Comparison of ENCODE assay signal across 8 cellular contexts in the genomic region with DNA sequence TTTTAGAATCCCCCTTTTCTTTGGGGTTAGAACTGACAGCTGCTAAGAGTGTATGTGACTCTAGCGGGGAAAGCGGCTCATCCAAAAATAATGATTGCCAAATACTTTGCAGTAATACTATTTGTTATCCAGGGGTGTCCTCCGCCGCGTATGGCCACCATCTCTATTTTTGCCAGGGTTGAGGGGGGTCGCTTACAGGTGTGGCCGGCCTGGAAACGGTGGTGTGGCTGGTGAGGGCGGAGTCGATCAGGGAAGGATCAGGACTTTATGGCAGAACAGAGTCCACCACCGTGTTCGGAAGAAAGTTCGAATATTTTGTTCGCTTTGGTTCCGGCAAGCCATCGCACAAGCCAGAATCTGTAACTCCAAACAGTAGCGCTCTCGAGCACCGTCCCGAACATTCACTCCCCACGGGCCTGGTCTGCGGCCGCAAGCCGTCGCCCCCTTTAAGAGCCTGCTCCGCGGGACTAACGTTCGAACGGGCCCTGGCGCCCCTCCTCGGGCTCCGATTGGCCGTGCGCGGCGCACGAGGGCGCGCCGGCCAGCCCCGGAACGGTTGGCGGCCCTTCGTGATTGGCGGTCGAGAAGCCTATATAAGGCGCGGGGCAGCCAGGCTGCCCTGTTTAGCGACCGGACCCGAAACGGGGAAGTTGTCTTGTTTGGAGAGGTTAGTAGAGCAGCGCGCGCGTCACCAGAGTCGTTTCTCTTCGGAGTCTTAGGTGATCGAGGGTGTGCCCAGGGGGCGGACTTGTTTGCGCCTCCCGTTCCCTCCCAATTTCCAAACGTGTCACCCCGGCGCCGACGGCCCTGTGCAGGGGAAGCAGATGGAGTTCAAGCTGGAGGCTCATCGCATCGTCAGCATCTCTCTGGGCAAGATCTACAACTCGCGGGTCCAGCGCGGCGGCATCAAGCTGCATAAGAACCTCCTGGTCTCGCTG. TPM values are rescaled to one million over a fixed set of nuclear protein-coding genes. Genes with fewer than 3 reads are reported as not detected.
A peak's percentile ranks its signal among the peaks of the same experiment; 100 is the strongest.
DNase-seq lines count a peak whose midpoint lies in the region; ATAC-seq and TF ChIP-seq lines count a peak whose summit lies in the region.

A gene (plus strand): TSS at position 622 of the 938 bp plus-strand sequence. CDS start 203 bp downstream, at position 825.

- peak in 3 of 11 experiments; percentile 9 to 27 (median 10) for TF ChIP-seq CTCF in spleen (IDR thresholded peaks at IDR 0.05 in 8 of 11, conservative IDR thresholded peaks at IDR 0.05 in 3 of 11)

- H3K27me3 ChIP-seq in spleen (replicated peaks in 1 of 7): no peaks in the 10 kb centered on the region

- H3K27ac ChIP-seq in caudate nucleus (ENCODE audit: low read depth, low read length) (peak within 1 kb of the TSS; percentile 79), spleen (peak within 1 kb of the TSS; percentile 90 to 95 (median 94))

- peaks cover 36 to 63% (median 56%) of the 10 kb centered on the region in 6 donors for H3K4me1 ChIP-seq in spleen

- H3K9me3 Mint-ChIP-seq in immature natural killer cell: no peaks in the 10 kb centered on the region

- ATAC-seq in GM19043 (IDR thresholded peaks at IDR 0.05; ENCODE audit: low read depth, unreplicated experiment): peak; percentile 65
- peak; percentile 79 for ATAC-seq in HG03354 (IDR thresholded peaks at IDR 0.05; ENCODE audit: poor library complexity, severe bottlenecking, unreplicated experiment)

- peaks cover 0 to 18% (median 0%) of the 10 kb centered on the region in 6 donors for H3K36me3 ChIP-seq in spleen

- intact Hi-C loops in spleen (cut with DNase I; ENCODE audit: low total_unique reads): no loop called here

- H3K27ac Mint-ChIP-seq in immature natural killer cell: peak within 1 kb of the TSS; percentile 98 to 100 (median 99)

- no peaks in the 10 kb centered on the region for H3K9me3 ChIP-seq in spleen

- peak; percentile 98 to 99 (median 98) for TF ChIP-seq POLR2A in spleen (IDR thresholded peaks at IDR 0.05)

- DNase-seq in AG20443 (ENCODE audit: low spot score) (peak; percentile 95), NCI-H446 (lab: John Stamatoyannopoulos, UW) (peak; percentile 97 to 99), caudate nucleus (lab: John Stamatoyannopoulos, UW) (peak; percentile 40 to 96 (median 92)), immature natural killer cell (peak; percentile 95 to 97 (median 96)), spleen (peak; percentile 99)
- DNase-seq in activated CD4-positive, CD25-positive, alpha-beta regulatory T cell (lab: John Stamatoyannopoulos, UW): peak; percentile 90 to 95 (median 92)

- H3K27me3 Mint-ChIP-seq in immature natural killer cell (ENCODE audit: low read depth in 3 of 3): peaks cover 21 to 24% (median 22%) of the 10 kb centered on the region in 3 donors

- peak within 1 kb of the TSS; percentile 99 to 100 (median 100) for H3K4me3 Mint-ChIP-seq in immature natural killer cell

- peaks cover 0 to 11% (median 4%) of the 10 kb centered on the region in 3 donors for H3K36me3 Mint-ChIP-seq in immature natural killer cell

- WGBS in spleen, 5 donors: 4 to 9% (median 6%) methylated on average over 47 to 76 of the region's 76 CpGs

- peaks cover 47 to 56% of the 10 kb centered on the region in 2 donors for H3K4me1 Mint-ChIP-seq in immature natural killer cell

- H3K4me3 ChIP-seq in spleen: peak within 1 kb of the TSS; percentile 85 to 96 (median 89)

RNA-seq across cellular contexts. Expression of the gene that starts here (rescaled TPM):
- polyA plus RNA-seq in immature natural killer cell: 10 to 100 TPM; 11.6 to 22.7 (median 14.4) TPM
- total RNA-seq in spleen: 10 to 100 TPM; 33.4 to 62.3 (median 40.8) TPM
- 10 to 100 TPM; 21.3 to 33.9 (median 32.7) TPM for polyA plus RNA-seq in spleen

Comparison
In these comparisons a context has a peak if more than half of its experiments do, and no peak if none do; other contexts are left out.
1. Peak in every context shown above with its lines: DNase-seq, ATAC-seq, H3K4me3 ChIP-seq and H3K27ac ChIP-seq.